In genomic region chr4:85777908-85778808, GRCh38 we compare ENCODE assay signal across 9 cellular contexts.
A peak's percentile ranks its signal among the peaks of the same experiment; 100 is the strongest.
DNase-seq lines count a peak whose midpoint lies in the region; ATAC-seq, FAIRE-seq and TF ChIP-seq lines count a peak whose summit lies in the region.
"Had no signal": no experiment of that assay in that cellular context is flagged by ENCODE, and none has a peak within 500 bp of the region (broad histone marks: within the 10 kb centered on the region; RNA-seq: fewer than 3 reads in every experiment).

No MANE protein-coding gene starts in this region.

- no peak for TF ChIP-seq RAD21 in GM12878 (IDR thresholded peaks at IDR 0.05; ENCODE audit: insufficient read depth, low read depth, low read length)

- TF ChIP-seq CTCF in GM12878 (IDR thresholded peaks at IDR 0.05 in 2 of 3, conservative IDR thresholded peaks at IDR 0.05 in 1 of 3; ENCODE audit: control insufficient read depth in 2 of 3, extremely low read depth in 1 of 3, insufficient read depth in 1 of 3, low read depth in 3 of 3, low read length in 3 of 3) (no peak), nephron progenitor cell (IDR thresholded peaks at IDR 0.05) (no peak)

- BruUV-seq in GM12878 (replicated peaks; lab: Mats Ljungman, UMichigan) = no TSS peak

- H3K4me2 ChIP-seq in GM12878 (ENCODE audit: control insufficient read depth, insufficient read depth) = peak overlapping the region; percentile 82

- no peaks in the 10 kb centered on the region for H3K36me3 Mint-ChIP-seq in nephron progenitor cell (ENCODE audit: low read depth)

- DNase-seq in GM12878 (ENCODE audit: low read depth, low spot score) (peak; percentile 59), nephron progenitor cell (no peak), superior temporal gyrus (ENCODE audit: extremely low spot score) (no peak), urothelium cell line (ENCODE audit: low spot score) (no peak), DMS114 treated with DMSO at 0.1 percent for 48 hours (lab: John Stamatoyannopoulos, UW; ENCODE audit: unreplicated experiment) (no peak), NCI-H526 (lab: John Stamatoyannopoulos, UW) (no peak)

- H3K36me3 ChIP-seq in GM12878 (ENCODE audit: control insufficient read depth in 2 of 2, insufficient read depth in 2 of 2, low read length in 1 of 2) = no peaks in the 10 kb centered on the region
- H3K36me3 ChIP-seq: neutrophil had no signal

- POLR2A ChIA-PET in GM12878 (lab: Charles Lee) = interaction anchor here (0.9 to 1.6 kb wide), 2 partner anchors 14 to 297 kb away, joined by 3 read pairs; no protein-coding TSS in a partner anchor

- in situ Hi-C loops in GM12878 (cut with MboI) = no loop called here

- peak overlapping the region; percentile 98 for H3K27ac Mint-ChIP-seq in nephron progenitor cell

- no peaks in the 10 kb centered on the region for H4K20me1 ChIP-seq in GM12878 (ENCODE audit: control insufficient read depth, insufficient read depth)

- CTCF ChIA-PET in GM12878 (lab: Yijun Ruan, JAX) = interaction anchor here (0.7 to 2.8 kb wide), 14 partner anchors 10 to 361 kb away, joined by 3 to 52 read pairs (median 4); no protein-coding TSS in a partner anchor

- H3K4me1 ChIP-seq in GM12878 (ENCODE audit: control insufficient read depth, insufficient read depth, low read length) = peaks cover 4% of the 10 kb centered on the region; the same call in 1 of the 2 replicates

- H3K27ac ChIP-seq in GM12878 (ENCODE audit: control insufficient read depth, insufficient read depth) = peak overlapping the region; percentile 29; the same call in 1 of the 2 replicates
- H3K27ac ChIP-seq: neutrophil had no signal

- peak overlapping the region; percentile 9; the same call in 1 of the 2 replicates for H3K4me3 ChIP-seq in GM12878

- RAD21 ChIA-PET in GM12878 (lab: Charles Lee; ENCODE audit: unreplicated experiment) = interaction anchor here (0.9 to 2.2 kb wide), 10 partner anchors 9 to 461 kb away, joined by 3 to 12 read pairs (median 4); no protein-coding TSS in a partner anchor

- ATAC-seq in GM19324 (IDR thresholded peaks at IDR 0.05; ENCODE audit: low FRiP score, unreplicated experiment) (peak; percentile 85), HG03103 (IDR thresholded peaks at IDR 0.05; ENCODE audit: low read depth, unreplicated experiment) (peak; percentile 79), GM12878 (peak; percentile 90)

- H3K9ac ChIP-seq in GM12878 (ENCODE audit: control insufficient read depth, insufficient read depth, low read length) = no peak overlapping the region

- peak overlapping the region; percentile 15; the same call in 1 of the 2 replicates for H2AFZ ChIP-seq in GM12878 (ENCODE audit: control insufficient read depth, low read depth, low read length)

- H3K27me3 Mint-ChIP-seq in nephron progenitor cell (ENCODE audit: low read depth, poor library complexity) = no peaks in the 10 kb centered on the region

- SMC1A ChIA-PET in GM12878 (lab: Charles Lee; ENCODE audit: uncharacterized antibody, unreplicated experiment) = interaction anchor here (0.8 to 3.0 kb wide), 15 partner anchors 10 to 1183 kb away, joined by 3 to 15 read pairs (median 4); no protein-coding TSS in a partner anchor

- H3K9me3 Mint-ChIP-seq in nephron progenitor cell = peaks cover 4% of the 10 kb centered on the region

- FAIRE-seq in GM12878 (lab: Jason Lieb, UNC) (peak; percentile 86), urothelium cell line (lab: Jason Lieb, UNC) (no peak)

- no peaks in the 10 kb centered on the region for H3K79me2 ChIP-seq in GM12878 (ENCODE audit: control insufficient read depth, insufficient read depth, low read length)

- WGBS in GM12878 (ENCODE audit: insufficient coverage, insufficient replicate concordance, low lambda C conversion rate, missing lambda C conversion rate) = 14% methylated on average over 3 of the region's 3 CpGs

- no peak for TF ChIP-seq POLR2A in GM12878 (IDR thresholded peaks at IDR 0.05; ENCODE audit: low read depth, low read length)

- no peaks in the 10 kb centered on the region for H3K9me3 ChIP-seq in GM12878 (replicated peaks; ENCODE audit: control insufficient read depth, insufficient read depth, low read length)
- H3K9me3 ChIP-seq: neutrophil had no signal

- intact Hi-C loops in GM12878 (cut with micrococcal nuclease; ENCODE audit: unreplicated experiment) = loop anchor here (2.0 kb wide), 1 partner anchor 75 kb away; no protein-coding TSS in a partner anchor

- no peaks in the 10 kb centered on the region; a peak in 1 of 4 replicates for H3K27me3 ChIP-seq in GM12878 (replicated peaks in 1 of 2; ENCODE audit: control insufficient read depth in 2 of 2, insufficient read depth in 2 of 2, low read length in 1 of 2)
- H3K27me3 ChIP-seq: neutrophil had no signal

- H3K4me3 Mint-ChIP-seq in nephron progenitor cell = peak overlapping the region; percentile 80

- H3K4me1 Mint-ChIP-seq in nephron progenitor cell = peaks cover 65% of the 10 kb centered on the region

- peak in 1 of 2 experiments; percentile 82; a peak in 3 of 4 replicates for TF ChIP-seq EP300 in GM12878 (IDR thresholded peaks at IDR 0.05; ENCODE audit: borderline replicate concordance in 1 of 2, control insufficient read depth in 1 of 2, low read depth in 2 of 2, low read length in 2 of 2)

TF ChIP-seq in GM12878, 131 proteins besides CTCF, POLR2A, EP300 and RAD21 (continues in another document):
- TF ChIP-seq, protein P1, sequence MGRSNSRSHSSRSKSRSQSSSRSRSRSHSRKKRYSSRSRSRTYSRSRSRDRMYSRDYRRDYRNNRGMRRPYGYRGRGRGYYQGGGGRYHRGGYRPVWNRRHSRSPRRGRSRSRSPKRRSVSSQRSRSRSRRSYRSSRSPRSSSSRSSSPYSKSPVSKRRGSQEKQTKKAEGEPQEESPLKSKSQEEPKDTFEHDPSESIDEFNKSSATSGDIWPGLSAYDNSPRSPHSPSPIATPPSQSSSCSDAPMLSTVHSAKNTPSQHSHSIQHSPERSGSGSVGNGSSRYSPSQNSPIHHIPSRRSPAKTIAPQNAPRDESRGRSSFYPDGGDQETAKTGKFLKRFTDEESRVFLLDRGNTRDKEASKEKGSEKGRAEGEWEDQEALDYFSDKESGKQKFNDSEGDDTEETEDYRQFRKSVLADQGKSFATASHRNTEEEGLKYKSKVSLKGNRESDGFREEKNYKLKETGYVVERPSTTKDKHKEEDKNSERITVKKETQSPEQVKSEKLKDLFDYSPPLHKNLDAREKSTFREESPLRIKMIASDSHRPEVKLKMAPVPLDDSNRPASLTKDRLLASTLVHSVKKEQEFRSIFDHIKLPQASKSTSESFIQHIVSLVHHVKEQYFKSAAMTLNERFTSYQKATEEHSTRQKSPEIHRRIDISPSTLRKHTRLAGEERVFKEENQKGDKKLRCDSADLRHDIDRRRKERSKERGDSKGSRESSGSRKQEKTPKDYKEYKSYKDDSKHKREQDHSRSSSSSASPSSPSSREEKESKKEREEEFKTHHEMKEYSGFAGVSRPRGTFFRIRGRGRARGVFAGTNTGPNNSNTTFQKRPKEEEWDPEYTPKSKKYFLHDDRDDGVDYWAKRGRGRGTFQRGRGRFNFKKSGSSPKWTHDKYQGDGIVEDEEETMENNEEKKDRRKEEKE (IDR thresholded peaks at IDR 0.05) = no peak
- TF ChIP-seq HCFC1 (IDR thresholded peaks at IDR 0.05; ENCODE audit: low read length) = no peak
- TF ChIP-seq, protein P2, sequence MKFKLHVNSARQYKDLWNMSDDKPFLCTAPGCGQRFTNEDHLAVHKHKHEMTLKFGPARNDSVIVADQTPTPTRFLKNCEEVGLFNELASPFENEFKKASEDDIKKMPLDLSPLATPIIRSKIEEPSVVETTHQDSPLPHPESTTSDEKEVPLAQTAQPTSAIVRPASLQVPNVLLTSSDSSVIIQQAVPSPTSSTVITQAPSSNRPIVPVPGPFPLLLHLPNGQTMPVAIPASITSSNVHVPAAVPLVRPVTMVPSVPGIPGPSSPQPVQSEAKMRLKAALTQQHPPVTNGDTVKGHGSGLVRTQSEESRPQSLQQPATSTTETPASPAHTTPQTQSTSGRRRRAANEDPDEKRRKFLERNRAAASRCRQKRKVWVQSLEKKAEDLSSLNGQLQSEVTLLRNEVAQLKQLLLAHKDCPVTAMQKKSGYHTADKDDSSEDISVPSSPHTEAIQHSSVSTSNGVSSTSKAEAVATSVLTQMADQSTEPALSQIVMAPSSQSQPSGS (IDR thresholded peaks at IDR 0.05; ENCODE audit: low read length) = peak; percentile 62
- TF ChIP-seq CBX5 (IDR thresholded peaks at IDR 0.05; ENCODE audit: low read depth) = no peak
- TF ChIP-seq ZNF207 (IDR thresholded peaks at IDR 0.05; ENCODE audit: borderline replicate concordance) = no peak
- no peak for TF ChIP-seq ZBED1 (IDR thresholded peaks at IDR 0.05; ENCODE audit: borderline replicate concordance)
- TF ChIP-seq LARP7 (IDR thresholded peaks at IDR 0.05) = no peak
- TF ChIP-seq, protein P3, sequence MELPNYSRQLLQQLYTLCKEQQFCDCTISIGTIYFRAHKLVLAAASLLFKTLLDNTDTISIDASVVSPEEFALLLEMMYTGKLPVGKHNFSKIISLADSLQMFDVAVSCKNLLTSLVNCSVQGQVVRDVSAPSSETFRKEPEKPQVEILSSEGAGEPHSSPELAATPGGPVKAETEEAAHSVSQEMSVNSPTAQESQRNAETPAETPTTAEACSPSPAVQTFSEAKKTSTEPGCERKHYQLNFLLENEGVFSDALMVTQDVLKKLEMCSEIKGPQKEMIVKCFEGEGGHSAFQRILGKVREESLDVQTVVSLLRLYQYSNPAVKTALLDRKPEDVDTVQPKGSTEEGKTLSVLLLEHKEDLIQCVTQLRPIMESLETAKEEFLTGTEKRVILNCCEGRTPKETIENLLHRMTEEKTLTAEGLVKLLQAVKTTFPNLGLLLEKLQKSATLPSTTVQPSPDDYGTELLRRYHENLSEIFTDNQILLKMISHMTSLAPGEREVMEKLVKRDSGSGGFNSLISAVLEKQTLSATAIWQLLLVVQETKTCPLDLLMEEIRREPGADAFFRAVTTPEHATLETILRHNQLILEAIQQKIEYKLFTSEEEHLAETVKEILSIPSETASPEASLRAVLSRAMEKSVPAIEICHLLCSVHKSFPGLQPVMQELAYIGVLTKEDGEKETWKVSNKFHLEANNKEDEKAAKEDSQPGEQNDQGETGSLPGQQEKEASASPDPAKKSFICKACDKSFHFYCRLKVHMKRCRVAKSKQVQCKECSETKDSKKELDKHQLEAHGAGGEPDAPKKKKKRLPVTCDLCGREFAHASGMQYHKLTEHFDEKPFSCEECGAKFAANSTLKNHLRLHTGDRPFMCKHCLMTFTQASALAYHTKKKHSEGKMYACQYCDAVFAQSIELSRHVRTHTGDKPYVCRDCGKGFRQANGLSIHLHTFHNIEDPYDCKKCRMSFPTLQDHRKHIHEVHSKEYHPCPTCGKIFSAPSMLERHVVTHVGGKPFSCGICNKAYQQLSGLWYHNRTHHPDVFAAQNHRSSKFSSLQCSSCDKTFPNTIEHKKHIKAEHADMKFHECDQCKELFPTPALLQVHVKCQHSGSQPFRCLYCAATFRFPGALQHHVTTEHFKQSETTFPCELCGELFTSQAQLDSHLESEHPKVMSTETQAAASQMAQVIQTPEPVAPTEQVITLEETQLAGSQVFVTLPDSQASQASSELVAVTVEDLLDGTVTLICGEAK (IDR thresholded peaks at IDR 0.05; ENCODE audit: borderline replicate concordance) = no peak
- no peak for TF ChIP-seq TCF12 (IDR thresholded peaks at IDR 0.05; ENCODE audit: low read depth, low read length)
- TF ChIP-seq BACH1 (IDR thresholded peaks at IDR 0.05; ENCODE audit: borderline replicate concordance) = peak; percentile 46; the same call in 1 of the 2 replicates
- no peak for TF ChIP-seq TCF7 (IDR thresholded peaks at IDR 0.05; ENCODE audit: borderline replicate concordance)
